Comparison of ENCODE assay signal across 1 cellular context in the genomic region with DNA sequence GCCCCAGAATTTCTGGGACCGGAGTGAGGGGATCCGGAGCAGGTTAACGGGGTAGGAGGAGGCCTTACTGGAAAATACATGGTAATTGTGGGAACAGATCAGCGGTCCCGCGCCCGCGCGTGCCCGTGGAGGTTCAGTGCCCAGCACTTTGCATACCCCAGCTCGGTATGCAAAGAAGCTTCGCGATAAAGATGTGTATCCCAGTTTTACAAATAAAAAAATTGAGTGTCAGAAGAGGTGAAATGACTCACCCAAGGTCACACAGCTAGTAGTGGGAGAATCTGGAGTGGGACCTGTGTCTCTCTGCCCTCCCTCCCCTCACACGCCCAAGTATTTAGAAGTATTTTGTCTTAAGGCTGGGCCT.
TF ChIP-seq lines count a peak whose summit lies in the region.

No MANE protein-coding gene starts in this region.

TF ChIP-seq in SK-N-SH treated with all-trans-retinoic acid at 6 μM for 48 hours, 23 proteins besides CTCF, POLR2A, EP300 and RAD21 (continued from another document):
- TF ChIP-seq, protein P1, sequence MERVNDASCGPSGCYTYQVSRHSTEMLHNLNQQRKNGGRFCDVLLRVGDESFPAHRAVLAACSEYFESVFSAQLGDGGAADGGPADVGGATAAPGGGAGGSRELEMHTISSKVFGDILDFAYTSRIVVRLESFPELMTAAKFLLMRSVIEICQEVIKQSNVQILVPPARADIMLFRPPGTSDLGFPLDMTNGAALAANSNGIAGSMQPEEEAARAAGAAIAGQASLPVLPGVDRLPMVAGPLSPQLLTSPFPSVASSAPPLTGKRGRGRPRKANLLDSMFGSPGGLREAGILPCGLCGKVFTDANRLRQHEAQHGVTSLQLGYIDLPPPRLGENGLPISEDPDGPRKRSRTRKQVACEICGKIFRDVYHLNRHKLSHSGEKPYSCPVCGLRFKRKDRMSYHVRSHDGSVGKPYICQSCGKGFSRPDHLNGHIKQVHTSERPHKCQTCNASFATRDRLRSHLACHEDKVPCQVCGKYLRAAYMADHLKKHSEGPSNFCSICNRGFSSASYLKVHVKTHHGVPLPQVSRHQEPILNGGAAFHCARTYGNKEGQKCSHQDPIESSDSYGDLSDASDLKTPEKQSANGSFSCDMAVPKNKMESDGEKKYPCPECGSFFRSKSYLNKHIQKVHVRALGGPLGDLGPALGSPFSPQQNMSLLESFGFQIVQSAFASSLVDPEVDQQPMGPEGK (CRISPR knock-in tag; IDR thresholded peaks at IDR 0.05; ENCODE audit: borderline replicate concordance) = no peak
- no peak for TF ChIP-seq GLIS3 (CRISPR knock-in tag; IDR thresholded peaks at IDR 0.05)
